Comparison of ENCODE assay signal across 1 cellular context in genomic region chr6:31559958-31560696, GRCh38.
TF ChIP-seq lines count a peak whose summit lies in the region.

No MANE protein-coding gene starts in this region.

TF ChIP-seq in SK-N-SH, 30 proteins besides CTCF, POLR2A, EP300 and RAD21 (continued from another document):
- TF ChIP-seq PBX3 (IDR thresholded peaks at IDR 0.05) = no peak
- TF ChIP-seq, protein P1, sequence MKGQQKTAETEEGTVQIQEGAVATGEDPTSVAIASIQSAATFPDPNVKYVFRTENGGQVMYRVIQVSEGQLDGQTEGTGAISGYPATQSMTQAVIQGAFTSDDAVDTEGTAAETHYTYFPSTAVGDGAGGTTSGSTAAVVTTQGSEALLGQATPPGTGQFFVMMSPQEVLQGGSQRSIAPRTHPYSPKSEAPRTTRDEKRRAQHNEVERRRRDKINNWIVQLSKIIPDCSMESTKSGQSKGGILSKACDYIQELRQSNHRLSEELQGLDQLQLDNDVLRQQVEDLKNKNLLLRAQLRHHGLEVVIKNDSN (IDR thresholded peaks at IDR 0.05; ENCODE audit: borderline replicate concordance, low read depth) = no peak
